ENCODE assay signal across 8 cellular contexts in the genomic region with DNA sequence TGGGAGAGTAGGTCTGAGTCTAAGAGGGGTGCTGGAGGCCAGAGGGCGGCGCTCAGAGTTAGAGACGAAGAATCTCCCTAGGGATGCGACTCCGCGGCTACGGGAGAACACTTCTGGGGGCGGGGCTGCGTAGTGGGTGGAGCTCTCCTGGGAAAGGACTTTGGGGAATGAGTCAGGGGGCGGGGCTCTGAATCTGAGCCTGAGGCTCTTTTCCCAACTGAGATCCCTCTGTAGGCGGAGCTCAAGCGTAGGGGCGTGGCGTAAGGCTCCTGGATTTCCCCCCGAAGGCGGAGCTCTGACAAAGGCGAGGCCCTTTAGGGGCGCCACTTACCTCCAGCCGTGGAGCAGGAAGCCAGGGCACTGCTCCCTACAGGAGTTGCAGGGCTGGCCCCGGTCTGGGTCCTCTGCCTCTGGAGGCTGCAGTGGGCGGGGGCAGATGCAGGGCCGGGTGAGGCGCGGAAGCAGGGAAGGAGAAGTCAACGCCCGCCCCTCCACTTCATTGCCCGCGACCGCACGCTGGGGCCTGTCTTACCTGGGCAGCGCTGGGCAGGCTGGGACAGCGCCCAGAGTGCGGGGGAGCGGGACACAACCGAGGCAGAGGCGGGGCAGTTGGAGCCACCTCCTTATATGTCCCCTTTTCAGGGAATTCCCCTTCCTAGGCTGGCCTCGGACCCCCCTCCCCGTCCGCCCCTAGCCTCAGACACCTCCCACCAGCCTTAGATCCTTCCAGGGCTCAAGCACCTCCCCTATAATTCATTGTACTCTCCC. TPM values are rescaled to one million over a fixed set of nuclear protein-coding genes. Genes with fewer than 3 reads are reported as not detected.
DNase-seq lines count a peak whose midpoint lies in the region; ATAC-seq and TF ChIP-seq lines count a peak whose summit lies in the region.

No MANE protein-coding gene starts in this region.

- no peaks in the 10 kb centered on the region for H3K27me3 Mint-ChIP-seq in T-cell

- DNase-seq in AG04450 (ENCODE audit: low read depth, low spot score) (no peak), LNCaP clone FGC (ENCODE audit: low read depth) (no peak), T-cell (peak in 3 of 34 experiments; percentile 10 to 25 (median 13)), ecto neural progenitor cell (ENCODE audit: low spot score) (peak; percentile 90), lower lobe of right lung (peak; percentile 92), substantia nigra (lab: John Stamatoyannopoulos, UW) (peak in 25 of 49 donors; percentile 1 to 73 (median 23))

- H3K27me3 ChIP-seq in AG04450 (ENCODE audit: control insufficient read depth, insufficient read depth, low read length) (no peaks in the 10 kb centered on the region), lower lobe of right lung (ENCODE audit: low read depth) (no peaks in the 10 kb centered on the region)

- CTCF ChIA-PET in AG04450 (lab: Charles Lee): interaction anchor here (1.1 to 1.2 kb wide), 2 partner anchors 8 to 21 kb away, joined by 3 to 9 read pairs; no protein-coding TSS in a partner anchor
- CTCF ChIA-PET in T-cell (lab: Charles Lee): no interaction called here

- H3K27ac Mint-ChIP-seq in T-cell: peak overlapping the region; percentile 59 to 77

- ATAC-seq in GM18505 (IDR thresholded peaks at IDR 0.05; ENCODE audit: unreplicated experiment): no peak
- peak; percentile 33 to 54 (median 46) for ATAC-seq in T-cell (replicated peaks in 1 of 4)
- peak; percentile 86 to 92 for ATAC-seq in lower lobe of right lung
- no peak for ATAC-seq in GM18873 (IDR thresholded peaks at IDR 0.05; ENCODE audit: low FRiP score, unreplicated experiment)

- H3K27ac ChIP-seq in AG04450 (ENCODE audit: low read depth, low read length): no peak overlapping the region
- H3K27ac ChIP-seq in lower lobe of right lung: peak overlapping the region; percentile 67
- H3K27ac ChIP-seq in substantia nigra (ENCODE audit: low read depth, low read length, poor library complexity, severe bottlenecking): no peak overlapping the region

- H3K4me1 Mint-ChIP-seq in T-cell: peaks cover 3 to 14% (median 7%) of the 10 kb centered on the region in 3 donors

- peaks cover 30% of the 10 kb centered on the region for H3K36me3 ChIP-seq in lower lobe of right lung

- H3K4me3 Mint-ChIP-seq in T-cell: peak overlapping the region; percentile 70 to 78 (median 73)

- H3K9me3 Mint-ChIP-seq in T-cell: no peaks in the 10 kb centered on the region

- H3K4me3 ChIP-seq in AG04450 (ENCODE audit: low read depth, low read length): peak overlapping the region; percentile 69
- peak overlapping the region; percentile 70; the same call in 1 of the 2 replicates for H3K4me3 ChIP-seq in LNCaP clone FGC (ENCODE audit: low read depth, low read length)
- H3K4me3 ChIP-seq in lower lobe of right lung: peak overlapping the region; percentile 58

- POLR2A ChIA-PET in AG04450 (lab: Yijun Ruan, JAX): interaction anchor here (0.8 to 1.0 kb wide), 2 partner anchors 18 to 29 kb away, joined by 3 to 4 read pairs; no protein-coding TSS in a partner anchor
- POLR2A ChIA-PET in T-cell (lab: Charles Lee): no interaction called here

- intact Hi-C loops in lower lobe of right lung (cut with DNase I): no loop called here

- no peak for TF ChIP-seq CTCF in AG04450 (IDR thresholded peaks at IDR 0.05; ENCODE audit: low read depth, low read length)
- TF ChIP-seq CTCF in LNCaP clone FGC (IDR thresholded peaks at IDR 0.05; ENCODE audit: control insufficient read depth, extremely low read depth, insufficient read depth): no peak
- no peak for TF ChIP-seq CTCF in lower lobe of right lung (IDR thresholded peaks at IDR 0.05)

- peaks cover 15% of the 10 kb centered on the region for H3K36me3 Mint-ChIP-seq in T-cell

- TF ChIP-seq POLR2A in GM18505 (IDR thresholded peaks at IDR 0.05; ENCODE audit: borderline replicate concordance, extremely low read depth, insufficient read depth, insufficient read length): peak; percentile 36

- H3K9me3 ChIP-seq in AG04450 (ENCODE audit: control insufficient read depth, insufficient read depth, low read length) (no peaks in the 10 kb centered on the region), lower lobe of right lung (no peaks in the 10 kb centered on the region)

- H3K4me1 ChIP-seq in lower lobe of right lung: peaks cover 7% of the 10 kb centered on the region

RNA-seq across cellular contexts. Expression of a gene that starts 1.7 kb away (rescaled TPM):
- polyA plus RNA-seq in AG04450 (2011; rRNA removed): 3.6 and 4.1 TPM in 2 replicates
- 7.0 and 9.1 TPM in 2 replicates for polyA minus RNA-seq in AG04450 (2011; rRNA and poly(A)+ RNA removed)
- total RNA-seq in T-cell: 10 to 100 TPM in 3 of 5 donors, 1 to 10 TPM in 2; 5.5 to 15.4 (median 12.6) TPM
- 13.1 TPM for total RNA-seq in lower lobe of right lung

RNA-seq across cellular contexts. Expression of a gene that starts 12.8 kb away (rescaled TPM):
- polyA plus RNA-seq in AG04450 (2011; rRNA removed): 66.7 and 79.6 TPM in 2 replicates
- 96.7 and 105 TPM in 2 replicates for polyA minus RNA-seq in AG04450 (2011; rRNA and poly(A)+ RNA removed)
- total RNA-seq in T-cell (100 to 1,000 TPM in 4 of 5 donors, 10 to 100 TPM in 1; 85.2 to 241 (median 207) TPM), lower lobe of right lung (91.8 TPM)

RNA-seq across cellular contexts. Expression of a gene that starts 15.5 kb away (rescaled TPM):
- 0.07 and 0.15 TPM in 2 replicates for polyA plus RNA-seq in AG04450 (2011; rRNA removed)
- 0.28 TPM in 1 of 2 replicates, not detected in the other for polyA minus RNA-seq in AG04450 (2011; rRNA and poly(A)+ RNA removed)
- total RNA-seq in T-cell (under 1 TPM; 0.53 to 0.89 (median 0.70) TPM), lower lobe of right lung (4.2 TPM)

RNA-seq across cellular contexts. Expression of a gene that starts 21.9 kb away (rescaled TPM):
- polyA plus RNA-seq in AG04450 (2011; rRNA removed): 0.40 and 0.82 TPM in 2 replicates
- polyA minus RNA-seq in AG04450 (2011; rRNA and poly(A)+ RNA removed): 0.05 and 0.52 TPM in 2 replicates
- total RNA-seq in T-cell (1 to 10 TPM in 3 of 5 donors, under 1 TPM in 2; 0.56 to 1.9 (median 1.6) TPM), lower lobe of right lung (6.7 TPM)

RNA-seq across cellular contexts. Expression of a gene that starts 48.7 kb away (rescaled TPM):
- polyA plus RNA-seq in AG04450 (2011; rRNA removed): not detected in 2 replicates
- not detected in 2 replicates for polyA minus RNA-seq in AG04450 (2011; rRNA and poly(A)+ RNA removed)
- total RNA-seq in T-cell: 1 to 10 TPM; 1.4 to 1.9 (median 1.6) TPM
- 1.4 TPM for total RNA-seq in lower lobe of right lung

Comparison
In these comparisons a context has a peak if more than half of its experiments do, and no peak if none do; other contexts are left out.
1. DNase-seq: peak in ecto neural progenitor cell (single experiment), lower lobe of right lung (single experiment) and substantia nigra (25 of 49); none in AG04450 (single experiment) and LNCaP clone FGC (single experiment).
2. ATAC-seq: peak in T-cell (4 of 4) and lower lobe of right lung (2 of 2); none in GM18505 (single experiment) and GM18873 (single experiment).
3. Peak in every context shown above with its lines, with median percentiles within 50 percentile points of each other: H3K4me3 ChIP-seq.